In the genomic region with DNA sequence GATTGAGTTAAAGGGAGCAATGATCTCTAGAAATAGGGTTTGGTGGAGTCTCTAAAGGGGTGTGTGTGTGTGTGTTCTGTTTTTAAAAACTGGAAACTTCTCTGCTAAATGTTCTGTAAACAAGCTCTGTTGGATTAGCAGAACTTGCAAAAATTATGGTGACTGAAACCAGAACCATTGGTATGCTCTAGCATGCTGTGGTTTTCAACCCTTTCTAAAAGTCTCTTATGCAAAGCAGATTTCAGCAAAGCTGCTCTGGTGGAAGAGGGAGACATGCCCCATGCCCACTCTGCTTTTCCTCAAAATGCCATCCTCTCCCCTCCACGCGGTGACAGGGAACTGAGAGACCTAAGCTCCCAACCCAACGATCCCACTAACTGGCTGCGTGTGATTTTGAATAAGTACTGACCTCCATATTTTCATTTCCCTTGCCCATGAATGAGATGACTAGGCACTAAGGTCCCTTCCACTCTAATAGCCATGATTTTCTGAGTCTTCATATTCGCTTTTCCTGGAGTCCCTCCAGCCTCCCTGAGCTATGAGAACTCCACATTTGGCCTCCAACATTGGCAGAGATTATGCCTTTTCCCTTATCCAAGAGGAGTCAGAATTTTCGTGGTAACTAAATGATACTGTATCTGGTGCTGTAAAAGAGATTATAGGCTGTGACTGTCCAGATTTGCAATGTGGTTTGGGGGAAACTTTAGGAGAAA, we compare ENCODE assay signal across 10 cellular contexts.
A peak's percentile ranks its signal among the peaks of the same experiment; 100 is the strongest.
DNase-seq lines count a peak whose midpoint lies in the region; ATAC-seq and TF ChIP-seq lines count a peak whose summit lies in the region.
"Had no signal": no experiment of that assay in that cellular context is flagged by ENCODE, and none has a peak within 500 bp of the region (broad histone marks: within the 10 kb centered on the region; RNA-seq: fewer than 3 reads in every experiment).

No MANE protein-coding gene starts in this region.

- no TSS peak for BruUV-seq in Caco-2 (replicated peaks; lab: Mats Ljungman, UMichigan)

- no peak for DNase-seq in Caco-2
- no peak for DNase-seq in activated T-cell treated with anti-CD3 and anti-CD28 coated beads, Interleukin-2, amount 50 U/mL, for 4 hours
- no peak for DNase-seq in NCI-H187 (lab: John Stamatoyannopoulos, UW)
- no peak for DNase-seq in activated T-cell treated with anti-CD3 and anti-CD28 coated beads, Interleukin-2, amount 50 U/mL, for 72 hours
- DNase-seq: central memory CD4-positive, alpha-beta T cell; foreskin melanocyte had no signal

- no peaks in the 10 kb centered on the region for H3K36me3 Mint-ChIP-seq in Caco-2 (ENCODE audit: insufficient read depth, unreplicated experiment)
- no peaks in the 10 kb centered on the region for H3K36me3 Mint-ChIP-seq in activated T-cell treated with anti-CD3 and anti-CD28 coated beads, Interleukin-2, amount 50 U/mL, for 4 hours (ENCODE audit: insufficient read depth)
- H3K36me3 Mint-ChIP-seq in activated T-cell treated with anti-CD3 and anti-CD28 coated beads, Interleukin-2, amount 50 U/mL, for 72 hours (ENCODE audit: insufficient read depth in 2 of 2): no peaks in the 10 kb centered on the region

- H3K79me2 ChIP-seq in KMS-11 (ENCODE audit: insufficient read depth, low read depth): no peaks in the 10 kb centered on the region

- H3K36me3 ChIP-seq in Caco-2 (ENCODE audit: control insufficient read depth, insufficient read depth, low read length) (no peaks in the 10 kb centered on the region; the same call in 1 of the 2 replicates), KMS-11 (ENCODE audit: insufficient read depth) (no peaks in the 10 kb centered on the region)

- H3K27ac ChIP-seq in KMS-11: peak overlapping the region; percentile 92

- H3K4me3 ChIP-seq in Caco-2 (ENCODE audit: low read depth, low read length) (no peak overlapping the region), KMS-11 (IDR thresholded peaks at IDR 0.05; ENCODE audit: insufficient read depth, low read depth, low read length) (no peak overlapping the region)

- TF ChIP-seq CTCF in Caco-2 (IDR thresholded peaks at IDR 0.05; ENCODE audit: insufficient read depth in 1 of 2, low read depth in 1 of 2, low read length in 1 of 2, severe bottlenecking in 1 of 2, unreplicated experiment in 1 of 2) (no peak), KMS-11 (conservative IDR thresholded peaks at IDR 0.05; ENCODE audit: low read depth, low read length) (no peak)

- peak; percentile 92 for ATAC-seq in GM19372 (IDR thresholded peaks at IDR 0.05; ENCODE audit: low read depth, unreplicated experiment)
- ATAC-seq in HG02852 (IDR thresholded peaks at IDR 0.05; ENCODE audit: unreplicated experiment): peak; percentile 88
- no peak for ATAC-seq in activated T-cell treated with anti-CD3 and anti-CD28 coated beads, Interleukin-2, amount 50 U/mL, for 4 hours
- no peak for ATAC-seq in activated CD4-positive, CD25-positive, alpha-beta regulatory T cell treated with anti-CD3 and anti-CD28 coated beads, Interleukin-2, amount 50 U/mL, for 24 hours
- ATAC-seq in activated T-cell treated with anti-CD3 and anti-CD28 coated beads, Interleukin-2, amount 50 U/mL, for 72 hours (replicated peaks in 1 of 2): no peak

- H3K4me3 Mint-ChIP-seq in Caco-2 (ENCODE audit: unreplicated experiment): no peak overlapping the region
- no peak overlapping the region for H3K4me3 Mint-ChIP-seq in activated T-cell treated with anti-CD3 and anti-CD28 coated beads, Interleukin-2, amount 50 U/mL, for 4 hours
- H3K4me3 Mint-ChIP-seq in activated T-cell treated with anti-CD3 and anti-CD28 coated beads, Interleukin-2, amount 50 U/mL, for 72 hours: no peak overlapping the region

- no peaks in the 10 kb centered on the region for H3K27me3 Mint-ChIP-seq in Caco-2 (ENCODE audit: insufficient read depth, unreplicated experiment)
- peaks cover 15% of the 10 kb centered on the region for H3K27me3 Mint-ChIP-seq in activated T-cell treated with anti-CD3 and anti-CD28 coated beads, Interleukin-2, amount 50 U/mL, for 4 hours (ENCODE audit: low read depth)
- peaks cover 25% of the 10 kb centered on the region for H3K27me3 Mint-ChIP-seq in activated T-cell treated with anti-CD3 and anti-CD28 coated beads, Interleukin-2, amount 50 U/mL, for 72 hours (ENCODE audit: low read depth)

- H3K4me2 ChIP-seq in KMS-11: peak overlapping the region; percentile 69

- peaks cover 18% of the 10 kb centered on the region for H3K4me1 Mint-ChIP-seq in Caco-2 (ENCODE audit: low read depth, unreplicated experiment)
- no peaks in the 10 kb centered on the region for H3K4me1 Mint-ChIP-seq in activated T-cell treated with anti-CD3 and anti-CD28 coated beads, Interleukin-2, amount 50 U/mL, for 4 hours (ENCODE audit: low read depth)
- no peaks in the 10 kb centered on the region for H3K4me1 Mint-ChIP-seq in activated T-cell treated with anti-CD3 and anti-CD28 coated beads, Interleukin-2, amount 50 U/mL, for 72 hours (ENCODE audit: low read depth)

- no peaks in the 10 kb centered on the region for H4K20me1 ChIP-seq in KMS-11 (ENCODE audit: insufficient read depth)

- peak overlapping the region; percentile 89 for H2AFZ ChIP-seq in KMS-11 (ENCODE audit: low read depth)

- H3K9me3 ChIP-seq in Caco-2: no peaks in the 10 kb centered on the region

- POLR2A ChIA-PET in Caco-2 (lab: Charles Lee): no interaction called here

- peak overlapping the region; percentile 60 for H3K9ac ChIP-seq in KMS-11

- peaks cover 25% of the 10 kb centered on the region for H3K4me1 ChIP-seq in Caco-2
- peaks cover 45% of the 10 kb centered on the region for H3K4me1 ChIP-seq in KMS-11 (ENCODE audit: low read depth, poor library complexity, severe bottlenecking)

- H3K27me3 ChIP-seq in Caco-2 (replicated peaks; ENCODE audit: control insufficient read depth, insufficient read depth, low read length): no peaks in the 10 kb centered on the region
- H3K27me3 ChIP-seq in KMS-11 (ENCODE audit: insufficient read depth, low read depth): no peaks in the 10 kb centered on the region

- intact Hi-C loops in Caco-2 (cut with micrococcal nuclease; ENCODE audit: unreplicated experiment): no loop called here

- CTCF ChIA-PET in Caco-2 (lab: Charles Lee): interaction anchor here (1.0 kb wide), 1 partner anchor 19 kb away, joined by 3 read pairs; no protein-coding TSS in a partner anchor

- no peaks in the 10 kb centered on the region for H3K9me3 Mint-ChIP-seq in Caco-2 (ENCODE audit: unreplicated experiment)
- no peaks in the 10 kb centered on the region for H3K9me3 Mint-ChIP-seq in activated T-cell treated with anti-CD3 and anti-CD28 coated beads, Interleukin-2, amount 50 U/mL, for 4 hours
- H3K9me3 Mint-ChIP-seq in activated T-cell treated with anti-CD3 and anti-CD28 coated beads, Interleukin-2, amount 50 U/mL, for 72 hours: no peaks in the 10 kb centered on the region

- H3K27ac Mint-ChIP-seq in Caco-2 (ENCODE audit: unreplicated experiment): peak overlapping the region; percentile 69
- no peak overlapping the region for H3K27ac Mint-ChIP-seq in activated T-cell treated with anti-CD3 and anti-CD28 coated beads, Interleukin-2, amount 50 U/mL, for 72 hours

Comparison
In these comparisons a context has a peak if more than half of its experiments do, and no peak if none do; other contexts are left out.
1. ATAC-seq: peak in GM19372 (single experiment) and HG02852 (single experiment); none in activated T-cell treated with anti-CD3 and anti-CD28 coated beads, Interleukin-2, amount 50 U/mL, for 4 hours (0 of 2), activated CD4-positive, CD25-positive, alpha-beta regulatory T cell treated with anti-CD3 and anti-CD28 coated beads, Interleukin-2, amount 50 U/mL, for 24 hours (0 of 2) and activated T-cell treated with anti-CD3 and anti-CD28 coated beads, Interleukin-2, amount 50 U/mL, for 72 hours (0 of 2).